Comparison of ENCODE assay signal across 29 cellular contexts in the genomic region with DNA sequence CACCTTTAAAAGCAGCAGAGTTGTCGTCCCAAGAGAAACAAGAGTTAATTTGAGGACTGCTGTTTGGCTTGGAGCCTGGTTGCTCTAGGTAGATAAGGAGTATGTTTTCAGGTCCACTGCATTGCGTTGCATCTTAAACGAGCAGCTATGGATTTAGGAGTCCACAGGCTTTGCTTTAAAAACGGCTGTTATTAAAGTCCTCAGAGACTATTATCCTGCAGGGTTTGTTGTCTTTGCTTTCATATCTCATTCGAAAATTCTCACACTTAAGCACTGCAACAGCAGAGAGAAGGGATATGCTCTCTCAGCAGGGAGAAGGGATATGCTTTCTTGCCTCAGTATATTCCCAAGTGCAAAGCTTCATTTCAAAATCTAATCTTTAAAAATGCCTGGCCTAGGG.
"Had no signal": no experiment of that assay in that cellular context is flagged by ENCODE, and none has a peak within 500 bp of the region (broad histone marks: within the 10 kb centered on the region; RNA-seq: fewer than 3 reads in every experiment).

No MANE protein-coding gene starts in this region.

- DNase-seq: colonic mucosa; cortex of kidney; dermis blood vessel endothelial cell; dorsolateral prefrontal cortex; effector CD4-positive, alpha-beta T cell; effector CD8-positive, alpha-beta T cell; effector memory CD4-positive, alpha-beta T cell; effector memory CD8-positive, alpha-beta T cell; endodermal cell; erythroblast; esophagus squamous epithelium; foreskin fibroblast; foreskin keratinocyte; foreskin melanocyte; gastrocnemius medialis; glutamatergic neuron; head of caudate nucleus; heart left ventricle; heart right ventricle had no signal

- H3K4me3 Mint-ChIP-seq: dendritic cell treated with granulocyte-macrophage colony-stimulating factor and Interleukin-4, amounts not matched to agents 40 ng/mL and 50 ng/mL, for 4 days; effector memory CD8-positive, alpha-beta T cell; endodermal cell had no signal

- H3K27ac Mint-ChIP-seq: dendritic cell treated with granulocyte-macrophage colony-stimulating factor and Interleukin-4, amounts not matched to agents 40 ng/mL and 50 ng/mL, for 4 days; effector memory CD8-positive, alpha-beta T cell; endodermal cell had no signal

- H3K9me3 ChIP-seq: colonic mucosa, esophagus muscularis mucosa, esophagus squamous epithelium, gastrocnemius medialis, gastroesophageal sphincter, heart left ventricle, heart right ventricle had no signal

- H3K4me1 ChIP-seq: colonic mucosa, esophagus muscularis mucosa, esophagus squamous epithelium, foreskin keratinocyte, gastrocnemius medialis, gastroesophageal sphincter, heart left ventricle had no signal

- H3K36me3 ChIP-seq: colonic mucosa, esophagus muscularis mucosa, esophagus squamous epithelium, gastrocnemius medialis, gastroesophageal sphincter, heart left ventricle, heart right ventricle had no signal

- H3K4me1 Mint-ChIP-seq: endodermal cell had no signal

- H3K27me3 Mint-ChIP-seq: dendritic cell treated with granulocyte-macrophage colony-stimulating factor and Interleukin-4, amounts not matched to agents 40 ng/mL and 50 ng/mL, for 4 days; effector memory CD8-positive, alpha-beta T cell had no signal

- H3K4me3 ChIP-seq: colonic mucosa, coronary artery, dorsolateral prefrontal cortex, esophagus muscularis mucosa, esophagus squamous epithelium, gastrocnemius medialis, gastroesophageal sphincter, heart right ventricle had no signal

- H3K27me3 ChIP-seq: colonic mucosa, esophagus muscularis mucosa, esophagus squamous epithelium, foreskin keratinocyte, gastrocnemius medialis, gastroesophageal sphincter, heart left ventricle had no signal

- ATAC-seq: effector memory CD8-positive, alpha-beta T cell; esophagus mucosa; foreskin keratinocyte; gastrocnemius medialis; gastroesophageal sphincter; heart left ventricle; heart right ventricle had no signal

- H3K9me3 Mint-ChIP-seq: dendritic cell treated with granulocyte-macrophage colony-stimulating factor and Interleukin-4, amounts not matched to agents 40 ng/mL and 50 ng/mL, for 4 days had no signal

- H3K27ac ChIP-seq: colonic mucosa, coronary artery, dorsolateral prefrontal cortex, epithelial cell of prostate, esophagus muscularis mucosa, esophagus squamous epithelium, foreskin keratinocyte, gastrocnemius medialis, gastroesophageal sphincter, heart left ventricle, heart right ventricle had no signal

- FAIRE-seq: colon, endometrium, endothelial cell of umbilical vein, frontal cortex had no signal
